1 cellular context compared by ENCODE assay signal in genomic region chr1:61101461-61102440, GRCh38.
TF ChIP-seq lines count a peak whose summit lies in the region.

No MANE protein-coding gene starts in this region.

TF ChIP-seq in K562, 482 proteins besides CTCF, POLR2A, EP300 and RAD21 (continued from another document):
- TF ChIP-seq E4F1 (CRISPR knock-in tag; IDR thresholded peaks at IDR 0.05; ENCODE audit: borderline replicate concordance) = no peak
- no peak for TF ChIP-seq CXXC5 (CRISPR knock-in tag; IDR thresholded peaks at IDR 0.05)
- no peak for TF ChIP-seq ETV1 (tag; conservative IDR thresholded peaks at IDR 0.05; ENCODE audit: low read depth)
- TF ChIP-seq MYNN (IDR thresholded peaks at IDR 0.05) = peak; percentile 96
- TF ChIP-seq MYNN (CRISPR knock-in tag; IDR thresholded peaks at IDR 0.05) = no peak
- TF ChIP-seq, protein P1, sequence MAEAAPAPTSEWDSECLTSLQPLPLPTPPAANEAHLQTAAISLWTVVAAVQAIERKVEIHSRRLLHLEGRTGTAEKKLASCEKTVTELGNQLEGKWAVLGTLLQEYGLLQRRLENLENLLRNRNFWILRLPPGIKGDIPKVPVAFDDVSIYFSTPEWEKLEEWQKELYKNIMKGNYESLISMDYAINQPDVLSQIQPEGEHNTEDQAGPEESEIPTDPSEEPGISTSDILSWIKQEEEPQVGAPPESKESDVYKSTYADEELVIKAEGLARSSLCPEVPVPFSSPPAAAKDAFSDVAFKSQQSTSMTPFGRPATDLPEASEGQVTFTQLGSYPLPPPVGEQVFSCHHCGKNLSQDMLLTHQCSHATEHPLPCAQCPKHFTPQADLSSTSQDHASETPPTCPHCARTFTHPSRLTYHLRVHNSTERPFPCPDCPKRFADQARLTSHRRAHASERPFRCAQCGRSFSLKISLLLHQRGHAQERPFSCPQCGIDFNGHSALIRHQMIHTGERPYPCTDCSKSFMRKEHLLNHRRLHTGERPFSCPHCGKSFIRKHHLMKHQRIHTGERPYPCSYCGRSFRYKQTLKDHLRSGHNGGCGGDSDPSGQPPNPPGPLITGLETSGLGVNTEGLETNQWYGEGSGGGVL (CRISPR knock-in tag; IDR thresholded peaks at IDR 0.05) = no peak
- TF ChIP-seq DMBX1 (CRISPR knock-in tag; IDR thresholded peaks at IDR 0.05; ENCODE audit: borderline replicate concordance) = no peak
- TF ChIP-seq TBL1XR1 (IDR thresholded peaks at IDR 0.05; ENCODE audit: low read length in 2 of 2) = no peak
- no peak for TF ChIP-seq TEAD1 (CRISPR knock-in tag; IDR thresholded peaks at IDR 0.05)
- no peak for TF ChIP-seq MBD2 (IDR thresholded peaks at IDR 0.05; ENCODE audit: borderline replicate concordance, low read depth)
